Comparison of ENCODE assay signal across 30 cellular contexts in genomic region chr1:226492738-226493137, GRCh38. TPM values are rescaled to one million over a fixed set of nuclear protein-coding genes. Genes with fewer than 3 reads are reported as not detected.
"Had no signal": no experiment of that assay in that cellular context is flagged by ENCODE, and none has a peak within 500 bp of the region (broad histone marks: within the 10 kb centered on the region; RNA-seq: fewer than 3 reads in every experiment).

No MANE protein-coding gene starts in this region.

- H3K79me2 ChIP-seq: parathyroid adenoma had no signal

- H3K27ac ChIP-seq: neutrophil, ovary, parathyroid adenoma, psoas muscle, skin epidermis, spleen, suprapubic skin, testis, tibial artery, transverse colon, upper lobe of right lung, uterus had no signal

- H3K4me3 ChIP-seq: ovary, psoas muscle, skin epidermis, smooth muscle cell, spleen, suprapubic skin, tibial artery, transverse colon, upper lobe of right lung, uterus had no signal

- H3K9me3 ChIP-seq: neutrophil, ovary, psoas muscle, spleen, suprapubic skin, testis, tibial artery, transverse colon, upper lobe of right lung, uterus had no signal

- H3K4me1 ChIP-seq: parathyroid adenoma, psoas muscle, spleen, suprapubic skin, tibial artery, upper lobe of right lung, uterus had no signal

- H3K27me3 ChIP-seq: neutrophil, ovary, testis, transverse colon, upper lobe of right lung, uterus had no signal

- H2AFZ ChIP-seq: parathyroid adenoma had no signal

- DNase-seq: naive thymus-derived CD8-positive, alpha-beta T cell; nephron progenitor cell; nucleus accumbens; ovary; posterior cingulate gyrus; psoas muscle; right cardiac atrium; spleen; stimulated activated CD4-positive, alpha-beta T cell treated with anti-CD3 and anti-CD28 coated beads, Interleukin-12 subunit alpha, Interleukin-12 subunit beta, amount 100 ng/mL, for 4 hours; stimulated activated CD4-positive, alpha-beta T cell treated with anti-CD3 and anti-CD28 coated beads, Interleukin-1b, Interleukin-23, amount 100 ng/mL, for 48 hours; stimulated activated CD4-positive, alpha-beta T cell treated with anti-CD3 and anti-CD28 coated beads, Interleukin-4, amount 100 ng/mL, for 1 hour; stimulated activated CD4-positive, alpha-beta T cell treated with anti-CD3 and anti-CD28 coated beads, Interleukin-4, amount 100 ng/mL, for 4 hours; stimulated activated CD8-positive, alpha-beta memory T cell treated with anti-CD3 and anti-CD28 coated beads, Interleukin-4, amount 100 ng/mL, for 48 hours; stimulated activated naive CD4-positive, alpha-beta T cell; stimulated activated naive CD8-positive, alpha-beta T cell treated with anti-CD3 and anti-CD28 coated beads, Interleukin-15, amount 100 ng/mL, for 72 hours; stimulated activated naive CD8-positive, alpha-beta T cell treated with anti-CD3 and anti-CD28 coated beads, Interleukin-15, Interleukin-2, amounts not matched to agents 100 U/mL and 50 U/mL, for 24 hours; substantia nigra; testis; tibial artery; transverse colon; upper lobe of right lung; uterus had no signal

- H3K9ac ChIP-seq: parathyroid adenoma had no signal

- H3K4me2 ChIP-seq: smooth muscle cell had no signal

- H3K36me3 ChIP-seq: neutrophil, ovary, spleen, suprapubic skin, tibial artery, transverse colon, upper lobe of right lung, uterus had no signal

- ATAC-seq: naive thymus-derived CD8-positive, alpha-beta T cell; natural killer cell treated with Interleukin-12 subunit alpha and Interleukin-12 subunit beta and Interleukin-15 and Interleukin-18, amount 100 ng/mL, for 72 hours; psoas muscle; right cardiac atrium; sciatic nerve; stimulated activated memory B cell treated with anti-CD40 and anti-IgM and Interleukin-4, amounts not matched to agents 10 μg/mL and 1 μg/mL and 100 μg/mL, for 72 hours; stimulated activated naive CD8-positive, alpha-beta T cell treated with anti-CD3 and anti-CD28 coated beads, Interleukin-15, amount 100 ng/mL, for 72 hours; stimulated activated naive CD8-positive, alpha-beta T cell treated with anti-CD3 and anti-CD28 coated beads, Interleukin-15, Interleukin-2, amounts not matched to agents 100 U/mL and 50 U/mL, for 24 hours; upper lobe of right lung had no signal

RNA-seq across cellular contexts. Expression of gene STUM, which starts 55.8 kb away (rescaled TPM):
- total RNA-seq: natural killer cell treated with Interleukin-12 subunit alpha and Interleukin-12 subunit beta and Interleukin-15 and Interleukin-18, amount 100 ng/mL, for 72 hours had no signal
- polyA plus RNA-seq: naive thymus-derived CD8-positive, alpha-beta T cell; smooth muscle cell had no signal
